ENCODE assay signal across 27 cellular contexts in the genomic region with DNA sequence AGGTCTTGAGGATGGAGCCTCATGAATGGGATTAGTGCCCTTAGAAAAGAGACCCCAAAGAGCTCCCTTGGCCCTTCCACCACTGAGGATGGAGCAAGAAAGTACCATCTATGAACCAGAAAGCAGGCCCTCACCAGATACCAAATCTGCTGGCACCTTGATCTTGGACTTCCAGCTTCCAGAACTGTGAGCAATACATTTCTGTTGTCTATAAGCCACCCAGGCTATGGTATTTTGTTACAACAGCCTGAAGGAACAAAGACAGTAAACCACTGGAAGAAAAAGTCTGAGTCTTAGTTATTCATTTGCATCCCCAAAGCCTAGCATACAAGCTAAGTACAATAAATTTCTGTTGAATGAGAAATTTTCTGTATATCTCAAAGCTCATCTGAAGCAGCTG.
"Had no signal": no experiment of that assay in that cellular context is flagged by ENCODE, and none has a peak within 500 bp of the region (broad histone marks: within the 10 kb centered on the region; RNA-seq: fewer than 3 reads in every experiment).

No MANE protein-coding gene starts in this region.

- ATAC-seq: activated CD4-positive, alpha-beta T cell treated with anti-CD3 and anti-CD28 coated beads for 36 hours; activated CD4-positive, CD25-positive, alpha-beta regulatory T cell treated with anti-CD3 and anti-CD28 coated beads, Interleukin-2, amount 50 U/mL, for 24 hours; activated CD8-positive, alpha-beta T cell treated with anti-CD3 and anti-CD28 coated beads, Interleukin-2, amount 10 ng/mL, durations not matched to agents 7 days and 5 days; activated naive CD4-positive, alpha-beta T cell treated with anti-CD3 and anti-CD28 coated beads, Interleukin-2, amount 50 U/mL, for 72 hours had no signal

- H3K4me2 ChIP-seq: KMS-11 had no signal

- H3K9ac ChIP-seq: KMS-11 had no signal

- H3K36me3 ChIP-seq: SJCRH30 had no signal

- H3K9me3 ChIP-seq: SJCRH30 had no signal

- H3K27ac ChIP-seq: KMS-11, SJCRH30, SK-N-MC had no signal

- H3K4me3 ChIP-seq: SJCRH30, SK-N-MC had no signal

- DNase-seq: activated CD4-positive, alpha-beta T cell treated with anti-CD3 and anti-CD28 coated beads for 36 hours; activated CD4-positive, alpha-beta T cell treated with anti-CD3 and anti-CD28 coated beads, Interleukin-2, amount 10 ng/mL, durations not matched to agents 7 days and 5 days; activated CD4-positive, alpha-beta T cell treated with anti-CD3 and anti-CD28 coated beads, Interleukin-2, amount 50 U/mL, for 48 hours; activated CD8-positive, alpha-beta T cell treated with anti-CD3 and anti-CD28 coated beads, Interleukin-2, amount 10 ng/mL, durations not matched to agents 7 days and 5 days; activated gamma-delta T cell treated with Interleukin-2 at 50 U/mL for 16 hours; activated naive CD4-positive, alpha-beta T cell treated with anti-CD3 and anti-CD28 coated beads for 36 hours; activated T-cell treated with anti-CD3 and anti-CD28 coated beads, Interleukin-2, amount 50 U/mL, for 24 hours; anterior cingulate cortex; caudate nucleus; cerebellar nuclear complex; NCI-H1105; NCI-H1417 treated with DMSO at 0.1 percent for 48 hours; NCI-H187 treated with DMSO at 0.1 percent for 48 hours; NCI-H2081; NCI-H510A; NCI-H526; NCI-H748 treated with DMSO at 0.1 percent for 48 hours; NK-92 treated with Interleukin-12 subunit alpha and Interleukin-12 subunit beta, amount 100 ng/mL, for 24 hours; OCI-M1; SHP77; SJCRH30 had no signal

- H3K27me3 ChIP-seq: SJCRH30 had no signal

- FAIRE-seq: bronchial epithelial cell, TTC549 had no signal
